13 cellular contexts compared by ENCODE assay signal in the genomic region with DNA sequence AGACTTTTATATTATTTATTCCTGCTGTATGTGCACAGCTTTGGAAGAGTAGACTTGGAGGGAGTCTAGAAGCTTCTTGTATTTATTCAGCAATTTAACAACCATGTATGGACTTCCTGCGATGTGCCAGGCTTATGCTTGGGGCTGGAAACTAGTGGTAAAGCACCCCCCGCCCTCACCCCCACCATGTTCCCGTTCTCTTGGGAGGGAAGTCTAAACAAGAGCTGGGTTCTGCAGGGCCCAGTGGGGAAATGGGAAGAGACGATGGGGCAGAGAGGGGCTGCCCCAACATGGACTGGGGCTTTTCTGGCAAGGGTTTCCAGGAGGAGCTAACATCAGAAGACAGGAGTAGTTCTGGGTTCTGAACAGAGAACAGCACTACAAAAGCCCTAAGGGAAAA. TPM values are rescaled to one million over a fixed set of nuclear protein-coding genes. Genes with fewer than 3 reads are reported as not detected.
DNase-seq lines count a peak whose midpoint lies in the region; ATAC-seq, FAIRE-seq and TF ChIP-seq lines count a peak whose summit lies in the region.
"Had no signal": no experiment of that assay in that cellular context is flagged by ENCODE, and none has a peak within 500 bp of the region (broad histone marks: within the 10 kb centered on the region; RNA-seq: fewer than 3 reads in every experiment).

No MANE protein-coding gene starts in this region.

- H3K27me3 Mint-ChIP-seq in activated T-helper 17 cell treated with anti-CD3 and anti-CD28 coated beads, Interleukin-2, amount 50 U/mL, for 72 hours = no peaks in the 10 kb centered on the region

- no peaks in the 10 kb centered on the region for H3K9me2 ChIP-seq in GM23248 (ENCODE audit: insufficient read depth)

- H3K4me3 ChIP-seq in GM23248 (no peak overlapping the region), spleen (no peak overlapping the region)

- DNase-seq in GM23248 (no peak), islet precursor cell (peak; percentile 34), spleen (peak; percentile 78), GM13977 (ENCODE audit: low spot score) (no peak), HTR-8/SVneo (ENCODE audit: insufficient read length, low spot score) (no peak), KG1 (lab: John Stamatoyannopoulos, UW) (no peak)
- DNase-seq: brain microvascular endothelial cell, NCI-H2081, nephron progenitor cell had no signal

- intact Hi-C loops in spleen (cut with DNase I; ENCODE audit: low total_unique reads) = no loop called here

- H3K4me1 Mint-ChIP-seq in activated T-helper 17 cell treated with anti-CD3 and anti-CD28 coated beads, Interleukin-2, amount 50 U/mL, for 72 hours = peaks cover 16% of the 10 kb centered on the region

- H3K9me3 ChIP-seq in GM23248 (ENCODE audit: low read depth) = no peaks in the 10 kb centered on the region
- H3K9me3 ChIP-seq in spleen = no peaks in the 10 kb centered on the region

- ATAC-seq in activated T-helper 17 cell treated with anti-CD3 and anti-CD28 coated beads, Interleukin-2, amount 50 U/mL, for 72 hours (replicated peaks) = peak; percentile 19
- no peak for ATAC-seq in GM21723 (IDR thresholded peaks at IDR 0.05; ENCODE audit: unreplicated experiment)

- TF ChIP-seq CTCF in spleen (IDR thresholded peaks at IDR 0.05 in 8 of 11, conservative IDR thresholded peaks at IDR 0.05 in 3 of 11) = no peak
- no peak for TF ChIP-seq CTCF in GM13977 (IDR thresholded peaks at IDR 0.05; ENCODE audit: extremely low read depth, insufficient read depth, missing control alignments)

- TF ChIP-seq POLR2A in spleen (IDR thresholded peaks at IDR 0.05) = no peak

- no peak overlapping the region for H3K27ac Mint-ChIP-seq in activated T-helper 17 cell treated with anti-CD3 and anti-CD28 coated beads, Interleukin-2, amount 50 U/mL, for 72 hours
- H3K27ac Mint-ChIP-seq: nephron progenitor cell had no signal

- in situ Hi-C loops in GM23248 (cut with MboI) = no loop called here
- in situ Hi-C loops in GM13977 (cut with MboI; ENCODE audit: low pct_unique_long_range_greater_than_20kb, low sequenced_read_pairs, unreplicated experiment) = no loop called here

- H3K79me2 ChIP-seq in GM23248 (ENCODE audit: insufficient read depth) = no peaks in the 10 kb centered on the region

- peak overlapping the region; percentile 10 for H3K4me3 Mint-ChIP-seq in activated T-helper 17 cell treated with anti-CD3 and anti-CD28 coated beads, Interleukin-2, amount 50 U/mL, for 72 hours
- H3K4me3 Mint-ChIP-seq: nephron progenitor cell had no signal

- no peak overlapping the region for H3K27ac ChIP-seq in GM23248
- H3K27ac ChIP-seq in spleen = peak overlapping the region in 7 of 8 donors; percentile 6 to 93 (median 85)
- H3K27ac ChIP-seq: brain microvascular endothelial cell had no signal

- H3K36me3 ChIP-seq in GM23248 (ENCODE audit: low read depth) (no peaks in the 10 kb centered on the region), spleen (peaks cover 0 to 30% (median 0%) of the 10 kb centered on the region in 6 donors)
- H3K36me3 ChIP-seq: brain microvascular endothelial cell had no signal

- H3F3A ChIP-seq in GM23248 (ENCODE audit: insufficient read depth) = no peaks in the 10 kb centered on the region

- no peaks in the 10 kb centered on the region for H3K9me3 Mint-ChIP-seq in activated T-helper 17 cell treated with anti-CD3 and anti-CD28 coated beads, Interleukin-2, amount 50 U/mL, for 72 hours
- H3K9me3 Mint-ChIP-seq: nephron progenitor cell had no signal

- H3K27me3 ChIP-seq in GM23248 (replicated peaks; ENCODE audit: insufficient read depth) = no peaks in the 10 kb centered on the region
- H3K27me3 ChIP-seq in spleen (replicated peaks in 1 of 7) = no peaks in the 10 kb centered on the region
- H3K27me3 ChIP-seq: brain microvascular endothelial cell had no signal

- H3K36me3 Mint-ChIP-seq in activated T-helper 17 cell treated with anti-CD3 and anti-CD28 coated beads, Interleukin-2, amount 50 U/mL, for 72 hours (ENCODE audit: low read depth) = no peaks in the 10 kb centered on the region

- no peak for FAIRE-seq in HTR-8/SVneo (lab: Jason Lieb, UNC)
- FAIRE-seq: H1 had no signal

- H3K4me1 ChIP-seq in GM23248 (ENCODE audit: insufficient read depth) (no peaks in the 10 kb centered on the region), spleen (peaks cover 37 to 100% (median 70%) of the 10 kb centered on the region in 6 donors)

- no peaks in the 10 kb centered on the region for H4K20me1 ChIP-seq in GM23248 (ENCODE audit: insufficient read depth)

- H2AFZ ChIP-seq in GM23248 = peak overlapping the region; percentile 56; the same call in 1 of the 2 replicates

- WGBS in GM23248 (ENCODE audit: low coverage in 1 of 2, low lambda C conversion rate in 2 of 2, missing lambda C conversion rate in 2 of 2), 2 experiments = 76 to 86% methylated on average over 4 of the region's 4 CpGs
- WGBS in spleen, 5 donors = 33 to 58% (median 45%) methylated on average over 4 of the region's 4 CpGs

- H3K9ac ChIP-seq in GM23248 = no peak overlapping the region

- no peak overlapping the region for H3K4me2 ChIP-seq in GM23248 (ENCODE audit: unreplicated experiment)

RNA-seq across cellular contexts. Expression of gene RASSF4, which starts 8.0 kb away (rescaled TPM):
- 1.0 and 2.1 TPM in 2 replicates for total RNA-seq in GM23248 (2014; rRNA removed; shearing (Covaris generic))
- 2.3 and 2.9 TPM in 2 replicates for polyA plus RNA-seq in GM23248 (2016; fragmentation: Nextera tagmentation; extraction: Ambion mirVana)
- 1 to 10 TPM; 1.7 to 4.4 TPM for total RNA-seq in activated T-helper 17 cell treated with anti-CD3 and anti-CD28 coated beads, Interleukin-2, amount 50 U/mL, for 72 hours
- 10 to 100 TPM; 70.8 to 96.2 (median 73.7) TPM for total RNA-seq in spleen
- polyA plus RNA-seq in spleen = 10 to 100 TPM; 36.7 to 61.0 (median 38.2) TPM

RNA-seq across cellular contexts. Expression of gene DEPP1, which starts 11.0 kb away (rescaled TPM):
- total RNA-seq in GM23248 (2014; rRNA removed; shearing (Covaris generic)) = 7.0 and 10.1 TPM in 2 replicates
- polyA plus RNA-seq in GM23248 (2016; fragmentation: Nextera tagmentation; extraction: Ambion mirVana) (10.2 and 13.8 TPM in 2 replicates), spleen (10 to 100 TPM; 13.3 to 36.5 (median 15.7) TPM)
- total RNA-seq in activated T-helper 17 cell treated with anti-CD3 and anti-CD28 coated beads, Interleukin-2, amount 50 U/mL, for 72 hours = 1 to 10 TPM in 1 of 2 donors, under 1 TPM in 1; 0.73 to 2.0 TPM
- total RNA-seq in spleen = 10 to 100 TPM in 6 of 7 donors, 1 to 10 TPM in 1; 9.5 to 90.1 (median 21.1) TPM

RNA-seq across cellular contexts. Expression of gene ZNF22, which starts 33.1 kb away (rescaled TPM):
- total RNA-seq in GM23248 (2014; rRNA removed; shearing (Covaris generic)) = 14.0 and 15.5 TPM in 2 replicates
- 16.7 and 17.3 TPM in 2 replicates for polyA plus RNA-seq in GM23248 (2016; fragmentation: Nextera tagmentation; extraction: Ambion mirVana)
- 10 to 100 TPM in 1 of 2 donors, 1 to 10 TPM in 1; 7.3 to 12.6 TPM for total RNA-seq in activated T-helper 17 cell treated with anti-CD3 and anti-CD28 coated beads, Interleukin-2, amount 50 U/mL, for 72 hours
- 10 to 100 TPM; 22.7 to 28.3 (median 25.8) TPM for total RNA-seq in spleen
- 10 to 100 TPM; 25.9 to 33.6 (median 31.5) TPM for polyA plus RNA-seq in spleen

RNA-seq across cellular contexts. Expression of gene TMEM72, which starts 56.5 kb away (rescaled TPM):
- not detected in 2 replicates for total RNA-seq in GM23248 (2014; rRNA removed; shearing (Covaris generic))
- polyA plus RNA-seq in GM23248 (2016; fragmentation: Nextera tagmentation; extraction: Ambion mirVana) (not detected in 2 replicates), spleen (under 1 TPM in 1 of 3 donors, not detected in 2; 0.04 TPM)
- not detected for total RNA-seq in activated T-helper 17 cell treated with anti-CD3 and anti-CD28 coated beads, Interleukin-2, amount 50 U/mL, for 72 hours
- total RNA-seq in spleen = not detected
- total RNA-seq: H1, RPMI7951 had no signal
- polyA plus RNA-seq: H1 had no signal

Comparison
In these comparisons a context has a peak if more than half of its experiments do, and no peak if none do; other contexts are left out.
1. DNase-seq: peak in islet precursor cell (single experiment) and spleen (single experiment); none in GM23248 (single experiment), GM13977 (single experiment), HTR-8/SVneo (single experiment) and KG1 (single experiment).
2. RNA of gene RASSF4, which starts 8.0 kb away (total RNA-seq): 70.8 to 96.2 TPM in spleen; 1.7 to 4.4 TPM in activated T-helper 17 cell treated with anti-CD3 and anti-CD28 coated beads, Interleukin-2, amount 50 U/mL, for 72 hours and 1.0 to 2.1 TPM in GM23248; every median in the first group is over 10 times any median in the second.